Comparison of ENCODE assay signal across 13 cellular contexts in genomic region chr6:169445661-169446581, GRCh38.
DNase-seq lines count a peak whose midpoint lies in the region; ATAC-seq and TF ChIP-seq lines count a peak whose summit lies in the region.
"Had no signal": no experiment of that assay in that cellular context is flagged by ENCODE, and none has a peak within 500 bp of the region (broad histone marks: within the 10 kb centered on the region; RNA-seq: fewer than 3 reads in every experiment).

No MANE protein-coding gene starts in this region.

- no CpG with 5 or more reads among the region's 27 CpGs for WGBS in neuronal stem cell (ENCODE audit: extremely low coverage in 2 of 2, insufficient read length in 2 of 2, insufficient replicate concordance in 1 of 2), 2 donors

- DNase-seq in DMS79 (lab: John Stamatoyannopoulos, UW) (peak; percentile 44), NCI-H2081 (lab: John Stamatoyannopoulos, UW) (peak; percentile 58 to 78), neuronal stem cell (ENCODE audit: low spot score) (no peak), MG63 (no peak), mesothelial cell of epicardium (ENCODE audit: low spot score in 2 of 2, unreplicated experiment in 2 of 2) (no peak), mesenteric fat pad (ENCODE audit: low spot score) (no peak)
- DNase-seq: activated CD4-positive, CD25-positive, alpha-beta regulatory T cell; AML-193; NCI-H1694 had no signal

- no peak overlapping the region for H2BK12ac ChIP-seq in neuronal stem cell (ENCODE audit: low read length)

- no peaks in the 10 kb centered on the region for H3K79me1 ChIP-seq in neuronal stem cell (ENCODE audit: low read depth, low read length)

- no peaks in the 10 kb centered on the region for H3K27me3 Mint-ChIP-seq in mesothelial cell of epicardium (ENCODE audit: low read depth)
- H3K27me3 Mint-ChIP-seq: type B pancreatic cell had no signal

- no peaks in the 10 kb centered on the region for H3K36me3 Mint-ChIP-seq in mesothelial cell of epicardium
- H3K36me3 Mint-ChIP-seq: IgD-negative memory B cell, type B pancreatic cell had no signal

- no peak overlapping the region for H3K4me2 ChIP-seq in neuronal stem cell (ENCODE audit: insufficient read depth, low read length, poor library complexity, severe bottlenecking)

- no peak overlapping the region for H3K4me3 Mint-ChIP-seq in mesothelial cell of epicardium
- H3K4me3 Mint-ChIP-seq: IgD-negative memory B cell, type B pancreatic cell had no signal

- H3K9ac ChIP-seq in neuronal stem cell (ENCODE audit: low read depth, low read length, poor library complexity) = peak overlapping the region; percentile 14

- no peaks in the 10 kb centered on the region for H3K36me3 ChIP-seq in neuronal stem cell (replicated peaks in 1 of 2; ENCODE audit: control insufficient read depth in 2 of 2, insufficient read depth in 2 of 2, low read length in 2 of 2)
- no peaks in the 10 kb centered on the region for H3K36me3 ChIP-seq in MG63

- H2AFZ ChIP-seq in neuronal stem cell (ENCODE audit: low read length) = no peak overlapping the region

- TF ChIP-seq CTCF in VCaP (conservative IDR thresholded peaks at IDR 0.05) = no peak
- TF ChIP-seq CTCF in mesothelial cell of epicardium (IDR thresholded peaks at IDR 0.05; ENCODE audit: unreplicated experiment) = no peak

- H4K91ac ChIP-seq in neuronal stem cell (ENCODE audit: low read depth, low read length, poor library complexity) = no peak overlapping the region

- no peak overlapping the region for H2BK15ac ChIP-seq in neuronal stem cell (ENCODE audit: low read length)

- no peak overlapping the region for H2BK120ac ChIP-seq in neuronal stem cell (ENCODE audit: low read depth, low read length)

- H3K14ac ChIP-seq in neuronal stem cell (ENCODE audit: low read length) = no peak overlapping the region

- H3K9me3 ChIP-seq in neuronal stem cell (replicated peaks in 1 of 2; ENCODE audit: control insufficient read depth in 2 of 2, insufficient read depth in 1 of 2, low read depth in 1 of 2, low read length in 2 of 2) (no peaks in the 10 kb centered on the region), MG63 (no peaks in the 10 kb centered on the region)

- no peak for ATAC-seq in GM18498 (IDR thresholded peaks at IDR 0.05; ENCODE audit: unreplicated experiment)

- H3K9me3 Mint-ChIP-seq in mesothelial cell of epicardium = no peaks in the 10 kb centered on the region
- H3K9me3 Mint-ChIP-seq: type B pancreatic cell had no signal

- H3K4me1 Mint-ChIP-seq in mesothelial cell of epicardium = peaks cover 5% of the 10 kb centered on the region
- H3K4me1 Mint-ChIP-seq: IgD-negative memory B cell had no signal

- peak overlapping the region; percentile 36 for H3K23ac ChIP-seq in neuronal stem cell (ENCODE audit: low read depth, low read length, poor library complexity)

- no peak overlapping the region for H2AK5ac ChIP-seq in neuronal stem cell (ENCODE audit: low read depth, low read length)

- no peak overlapping the region for H4K8ac ChIP-seq in neuronal stem cell (ENCODE audit: low read depth, low read length)

- peak overlapping the region; percentile 68 for H3K4ac ChIP-seq in neuronal stem cell (ENCODE audit: low read length)

- H2BK5ac ChIP-seq in neuronal stem cell (ENCODE audit: low read length) = no peak overlapping the region

- no peak overlapping the region for H3K27ac Mint-ChIP-seq in mesothelial cell of epicardium
- H3K27ac Mint-ChIP-seq: IgD-negative memory B cell, type B pancreatic cell had no signal

- H3K27ac ChIP-seq in VCaP = peak overlapping the region; percentile 11; the same call in 1 of the 2 replicates
- H3K27ac ChIP-seq in neuronal stem cell (replicated peaks; ENCODE audit: low read length) = no peak overlapping the region

- H3K4me3 ChIP-seq in neuronal stem cell (ENCODE audit: low read length in 2 of 2) (no peak overlapping the region), MG63 (no peak overlapping the region)

- H3K27me3 ChIP-seq in neuronal stem cell (ENCODE audit: control insufficient read depth in 3 of 3, insufficient read depth in 3 of 3, low read depth in 1 of 3, low read length in 3 of 3) (no peaks in the 10 kb centered on the region), MG63 (no peaks in the 10 kb centered on the region)

- H3K18ac ChIP-seq in neuronal stem cell (ENCODE audit: low read length) = peak overlapping the region; percentile 84

- H3K4me1 ChIP-seq in neuronal stem cell (ENCODE audit: control insufficient read depth in 2 of 2, insufficient read depth in 1 of 2, low read depth in 1 of 2, low read length in 2 of 2) = peaks cover 0 to 4% of the 10 kb centered on the region in 2 donors

Comparison
In these comparisons a context has a peak if more than half of its experiments do, and no peak if none do; other contexts are left out.
1. DNase-seq: peak in DMS79 (single experiment) and NCI-H2081 (2 of 2); none in neuronal stem cell (single experiment), MG63 (single experiment), mesothelial cell of epicardium (0 of 2) and mesenteric fat pad (single experiment).